ENCODE assay signal across 19 cellular contexts in genomic region chr10:122323188-122323587, GRCh38. TPM values are rescaled to one million over a fixed set of nuclear protein-coding genes. Genes with fewer than 3 reads are reported as not detected.
DNase-seq lines count a peak whose midpoint lies in the region; ATAC-seq and TF ChIP-seq lines count a peak whose summit lies in the region.
"Had no signal": no experiment of that assay in that cellular context is flagged by ENCODE, and none has a peak within 500 bp of the region (broad histone marks: within the 10 kb centered on the region; RNA-seq: fewer than 3 reads in every experiment).

No MANE protein-coding gene starts in this region.

- WGBS in mammary epithelial cell (ENCODE audit: low coverage, missing lambda C conversion rate), result 36% methylated on average over 1 of the region's 1 CpG

- DNase-seq in DMS53 (lab: John Stamatoyannopoulos, UW) (peak; percentile 38), ELF-1 (ENCODE audit: low read depth, low spot score) (peak; percentile 28), mammary epithelial cell (peak; percentile 76), foreskin keratinocyte (peak; percentile 78 to 93), cerebellum (ENCODE audit: low spot score) (no peak), NCI-H526 (lab: John Stamatoyannopoulos, UW) (no peak)
- DNase-seq: C1 segment of cervical spinal cord; CD8-positive, alpha-beta memory T cell; GDM1; NCI-H1694 treated with DMSO at 0.1 percent for 48 hours; NCI-H2107; NCI-H82; OCI-M1; SHP77 treated with DMSO at 0.1 percent for 48 hours; SK-N-SH had no signal

- ATAC-seq in foreskin keratinocyte (peak; percentile 76), GM18858 (IDR thresholded peaks at IDR 0.05; ENCODE audit: unreplicated experiment) (no peak)
- ATAC-seq: GM23338, HCT116 had no signal

- dilution Hi-C loops in mammary epithelial cell (cut with HindIII; ENCODE audit: low sequenced_read_pairs), result no loop called here

- no peaks in the 10 kb centered on the region for H3K79me2 ChIP-seq in mammary epithelial cell (ENCODE audit: insufficient read depth, low read length)

- in situ Hi-C loops in mammary epithelial cell (cut with MboI; ENCODE audit: low sequenced_read_pairs in 2 of 2), result no loop called here

- H3K27ac ChIP-seq in mammary epithelial cell (ENCODE audit: insufficient read depth, low read depth, low read length) (peak overlapping the region; percentile 43), foreskin keratinocyte (peak overlapping the region; percentile 82)

- no peak overlapping the region for H3K4me3 ChIP-seq in mammary epithelial cell (replicated peaks in 1 of 3; ENCODE audit: insufficient read depth in 1 of 3, low read depth in 2 of 3, low read length in 3 of 3)
- H3K4me3 ChIP-seq: GM23338 had no signal

- H4K20me1 ChIP-seq in mammary epithelial cell (ENCODE audit: insufficient read depth, low read length), result no peaks in the 10 kb centered on the region

- H3K4me1 ChIP-seq in mammary epithelial cell (ENCODE audit: insufficient read depth, low read length) (peaks cover 23% of the 10 kb centered on the region), foreskin keratinocyte (peaks cover 13% of the 10 kb centered on the region)

- no TSS peak for BruUV-seq in mammary epithelial cell (replicated peaks; lab: Mats Ljungman, UMichigan)

- H3K9ac ChIP-seq in mammary epithelial cell (ENCODE audit: insufficient read depth, low read length), result no peak overlapping the region
- H3K9ac ChIP-seq: SK-N-SH had no signal

- TF ChIP-seq CTCF in mammary epithelial cell (conservative IDR thresholded peaks at IDR 0.05 in 1 of 2, IDR thresholded peaks at IDR 0.05 in 1 of 2; ENCODE audit: extremely low read depth in 1 of 2, insufficient read depth in 1 of 2, low read depth in 1 of 2, low read length in 2 of 2) (no peak), foreskin keratinocyte (conservative IDR thresholded peaks at IDR 0.05) (no peak)

- H3K9me3 ChIP-seq in mammary epithelial cell (replicated peaks; ENCODE audit: insufficient read depth, low read length), result no peaks in the 10 kb centered on the region

- H3K4me2 ChIP-seq in mammary epithelial cell (ENCODE audit: insufficient read depth, low read depth, low read length), result no peak overlapping the region
- H3K4me2 ChIP-seq: GM23338, SK-N-SH had no signal

- no peaks in the 10 kb centered on the region for H3K27me3 ChIP-seq in mammary epithelial cell (ENCODE audit: insufficient read depth, low read length)
- H3K27me3 ChIP-seq in foreskin keratinocyte, result no peaks in the 10 kb centered on the region

- CTCF ChIA-PET in mammary epithelial cell (lab: Charles Lee; ENCODE audit: low non-redundant PET), result interaction anchor here (0.6 kb wide), 1 partner anchor 1677 kb away, joined by 4 read pairs; no protein-coding TSS in a partner anchor

- intact Hi-C loops in mammary epithelial cell (cut with micrococcal nuclease), result no loop called here

- no peaks in the 10 kb centered on the region for H3K36me3 ChIP-seq in mammary epithelial cell (ENCODE audit: insufficient read depth, low read length)

- no peak overlapping the region for H2AFZ ChIP-seq in mammary epithelial cell (ENCODE audit: low read depth, low read length)
- H2AFZ ChIP-seq: GM23338 had no signal

RNA-seq across cellular contexts. Expression of gene PLEKHA1, which starts 51.3 kb away (rescaled TPM):
- 10 to 100 TPM; 52.4 to 56.5 TPM for total RNA-seq in mammary epithelial cell
- polyA plus RNA-seq in mammary epithelial cell, result 42.5 TPM
- polyA minus RNA-seq in mammary epithelial cell, result 20.1 TPM
- total RNA-seq in foreskin keratinocyte, result 48.6 and 54.8 TPM in 2 replicates
- polyA plus RNA-seq in foreskin keratinocyte, result 13.9 and 14.5 TPM in 2 replicates
- total RNA-seq in cerebellum, result 34.0 TPM

RNA-seq across cellular contexts. Expression of gene BTBD16, which starts 52.1 kb away (rescaled TPM):
- total RNA-seq in mammary epithelial cell, result under 1 TPM in 1 of 2 donors, not detected in 1; 0.24 TPM
- 0.14 TPM for polyA plus RNA-seq in mammary epithelial cell
- polyA minus RNA-seq in mammary epithelial cell, result not detected
- total RNA-seq in foreskin keratinocyte, result 0.48 and 0.53 TPM in 2 replicates
- 0.55 and 0.68 TPM in 2 replicates for polyA plus RNA-seq in foreskin keratinocyte
- not detected for total RNA-seq in cerebellum
- total RNA-seq: CD8-positive, alpha-beta memory T cell; GM23338; RPMI7951 had no signal
- polyA plus RNA-seq: CD8-positive, alpha-beta memory T cell; GM23338; SK-N-SH had no signal

Comparison
In these comparisons a context has a peak if more than half of its experiments do, and no peak if none do; other contexts are left out.
1. DNase-seq: peak in DMS53 (single experiment), ELF-1 (single experiment), mammary epithelial cell (single experiment) and foreskin keratinocyte (2 of 2); none in cerebellum (single experiment) and NCI-H526 (0 of 2).